8 cellular contexts compared by ENCODE assay signal in genomic region chrX:12771445-12772069, GRCh38. TPM values are rescaled to one million over a fixed set of nuclear protein-coding genes. Genes with fewer than 3 reads are reported as not detected.
DNase-seq lines count a peak whose midpoint lies in the region; ATAC-seq and TF ChIP-seq lines count a peak whose summit lies in the region.

No MANE protein-coding gene starts in this region.

- peak; percentile 99 for ATAC-seq in GM21576 (IDR thresholded peaks at IDR 0.05; ENCODE audit: unreplicated experiment)
- peak; percentile 100 for ATAC-seq in naive thymus-derived CD8-positive, alpha-beta T cell

- peaks cover 0 to 27% of the 10 kb centered on the region in 2 donors for H3K27me3 ChIP-seq in tibial nerve

- H3K4me1 Mint-ChIP-seq in naive thymus-derived CD8-positive, alpha-beta T cell, result peaks cover 0 to 11% (median 6%) of the 10 kb centered on the region in 4 donors

- DNase-seq in ELR (ENCODE audit: low read depth) (peak; percentile 25), tibial nerve (ENCODE audit: low spot score in 2 of 2) (peak in 1 of 2 donors; percentile 5), NCI-H2227 treated with DMSO at 0.1 percent for 48 hours (lab: John Stamatoyannopoulos, UW) (no peak)
- peak; percentile 63 for DNase-seq in Jurkat, Clone E6-1 (ENCODE audit: low read depth, low spot score)
- peak; percentile 67 for DNase-seq in activated CD4-positive, alpha-beta T cell treated with anti-CD3 and anti-CD28 coated beads, Interleukin-2, amount 50 U/mL, for 1 hour
- peak; percentile 45 for DNase-seq in effector CD8-positive, alpha-beta T cell (lab: John Stamatoyannopoulos, UW)
- peak; percentile 42 to 80 (median 64) for DNase-seq in naive thymus-derived CD8-positive, alpha-beta T cell

- POLR2A ChIA-PET in naive thymus-derived CD8-positive, alpha-beta T cell (lab: Charles Lee), result interaction anchor here (1.0 kb wide), 1 partner anchor 19 kb away, joined by 5 read pairs; the partner anchor contains the start of gene PRPS2

- no peaks in the 10 kb centered on the region for H3K4me1 ChIP-seq in tibial nerve

- no peaks in the 10 kb centered on the region for H3K36me3 ChIP-seq in tibial nerve

- peak overlapping the region in 1 of 10 donors; percentile 53 for H3K27ac Mint-ChIP-seq in naive thymus-derived CD8-positive, alpha-beta T cell

- H3K4me3 Mint-ChIP-seq in naive thymus-derived CD8-positive, alpha-beta T cell, result peak overlapping the region in 4 of 10 donors; percentile 26 to 58 (median 36)

- no peak overlapping the region for H3K4me3 ChIP-seq in Jurkat, Clone E6-1 (ENCODE audit: low read length)
- H3K4me3 ChIP-seq in tibial nerve, result no peak overlapping the region

- no peaks in the 10 kb centered on the region for H3K9me3 Mint-ChIP-seq in naive thymus-derived CD8-positive, alpha-beta T cell

- 42 to 44% methylated on average over 14 to 22 of the region's 22 CpGs for WGBS in tibial nerve, 2 donors

- TF ChIP-seq POLR2A in tibial nerve (IDR thresholded peaks at IDR 0.05), result no peak

- peak in 4 of 5 experiments; percentile 17 to 46 (median 28) for TF ChIP-seq CTCF in tibial nerve (IDR thresholded peaks at IDR 0.05)

- no peak overlapping the region for H3K27ac ChIP-seq in tibial nerve

- no peak for TF ChIP-seq EP300 in tibial nerve (IDR thresholded peaks at IDR 0.05)

- H3K27me3 Mint-ChIP-seq in naive thymus-derived CD8-positive, alpha-beta T cell, result peaks cover 0 to 8% (median 3%) of the 10 kb centered on the region in 5 donors

- H3K9me3 ChIP-seq in tibial nerve, result no peaks in the 10 kb centered on the region

- no peaks in the 10 kb centered on the region for H3K36me3 Mint-ChIP-seq in naive thymus-derived CD8-positive, alpha-beta T cell

RNA-seq across cellular contexts. Expression of gene PRPS2, which starts 19.7 kb away (rescaled TPM):
- 79.8 TPM for polyA plus RNA-seq in Jurkat, Clone E6-1 (2012; ENCODE audit: insufficient read depth, insufficient read length)
- 10 to 100 TPM; 23.3 to 26.3 TPM for total RNA-seq in naive thymus-derived CD8-positive, alpha-beta T cell
- 10 to 100 TPM; 26.4 to 32.3 (median 32.2) TPM for polyA plus RNA-seq in naive thymus-derived CD8-positive, alpha-beta T cell
- 100 to 1,000 TPM; 141 to 614 (median 393) TPM for total RNA-seq in tibial nerve

Comparison
In these comparisons a context has a peak if more than half of its experiments do, and no peak if none do; other contexts are left out.
1. RNA of gene PRPS2, which starts 19.7 kb away (total RNA-seq): 141 to 614 TPM in tibial nerve; 23.3 to 26.3 TPM in naive thymus-derived CD8-positive, alpha-beta T cell; every median in the first group is over 4 times any median in the second.